ENCODE assay signal across 8 cellular contexts in the genomic region with DNA sequence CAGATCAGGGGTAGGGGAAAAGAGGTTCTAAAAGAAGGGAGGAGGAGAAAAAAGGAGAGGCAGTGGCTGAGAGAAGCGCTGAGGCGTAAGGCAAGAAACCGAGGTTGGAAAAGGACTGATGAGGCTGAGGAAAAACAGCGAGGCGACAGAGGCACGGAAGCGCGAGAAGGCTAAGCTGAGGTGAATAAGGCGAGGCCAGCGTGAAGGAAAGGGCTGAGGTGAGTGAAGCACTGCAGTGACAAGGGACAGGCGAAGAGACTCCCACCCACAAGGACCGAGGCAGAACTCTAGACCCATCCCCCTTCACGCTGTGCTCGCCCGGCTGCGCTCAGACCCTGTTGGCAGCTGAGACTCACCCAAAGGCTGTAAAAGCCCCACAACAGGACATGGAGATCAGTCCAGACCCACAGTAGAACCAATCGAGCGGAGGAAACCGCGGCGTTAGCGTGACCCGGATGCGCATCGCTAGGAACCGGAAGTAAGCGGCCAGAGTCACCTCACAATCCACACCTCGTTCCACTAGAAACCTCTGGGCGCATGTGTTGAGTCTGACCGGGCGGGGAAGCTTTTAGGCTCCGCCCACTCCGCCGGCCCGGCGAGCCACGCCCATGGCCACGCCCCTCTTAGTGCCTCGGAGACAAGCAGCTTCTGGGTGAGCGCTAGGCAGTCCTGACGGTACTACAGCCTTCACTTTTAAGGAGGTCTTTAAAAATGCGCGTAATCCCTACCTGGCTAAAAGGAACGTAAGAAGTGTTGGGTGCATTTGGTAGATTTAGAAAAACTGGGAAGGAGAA. TPM values are rescaled to one million over a fixed set of nuclear protein-coding genes. Genes with fewer than 3 reads are reported as not detected.
DNase-seq lines count a peak whose midpoint lies in the region; ATAC-seq and TF ChIP-seq lines count a peak whose summit lies in the region.

A gene with protein sequence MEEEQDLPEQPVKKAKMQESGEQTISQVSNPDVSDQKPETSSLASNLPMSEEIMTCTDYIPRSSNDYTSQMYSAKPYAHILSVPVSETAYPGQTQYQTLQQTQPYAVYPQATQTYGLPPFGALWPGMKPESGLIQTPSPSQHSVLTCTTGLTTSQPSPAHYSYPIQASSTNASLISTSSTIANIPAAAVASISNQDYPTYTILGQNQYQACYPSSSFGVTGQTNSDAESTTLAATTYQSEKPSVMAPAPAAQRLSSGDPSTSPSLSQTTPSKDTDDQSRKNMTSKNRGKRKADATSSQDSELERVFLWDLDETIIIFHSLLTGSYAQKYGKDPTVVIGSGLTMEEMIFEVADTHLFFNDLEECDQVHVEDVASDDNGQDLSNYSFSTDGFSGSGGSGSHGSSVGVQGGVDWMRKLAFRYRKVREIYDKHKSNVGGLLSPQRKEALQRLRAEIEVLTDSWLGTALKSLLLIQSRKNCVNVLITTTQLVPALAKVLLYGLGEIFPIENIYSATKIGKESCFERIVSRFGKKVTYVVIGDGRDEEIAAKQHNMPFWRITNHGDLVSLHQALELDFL (minus strand): TSS at position 443 of the 794 bp plus-strand sequence. CDS start 30,584 bp downstream, outside the sequence.

- peaks cover 4% of the 10 kb centered on the region for H3K4me1 ChIP-seq in fibroblast of lung (ENCODE audit: control insufficient read depth, extremely low read depth, insufficient read depth, low read length)
- peaks cover 11 to 12% of the 10 kb centered on the region in 2 donors for H3K4me1 ChIP-seq in naive thymus-derived CD4-positive, alpha-beta T cell (ENCODE audit: control insufficient read depth in 2 of 2, insufficient read depth in 2 of 2, low read length in 2 of 2)

- no peaks in the 10 kb centered on the region for H3K9me3 Mint-ChIP-seq in activated T-helper 17 cell treated with anti-CD3 and anti-CD28 coated beads, Interleukin-2, amount 50 U/mL, for 72 hours
- H3K9me3 Mint-ChIP-seq in naive thymus-derived CD4-positive, alpha-beta T cell = no peaks in the 10 kb centered on the region
- H3K9me3 Mint-ChIP-seq in stimulated activated naive B cell treated with anti-CD40 and anti-IgM and Interleukin-4, amounts not matched to agents 10 μg/mL and 1 μg/mL and 100 μg/mL, for 72 hours = no peaks in the 10 kb centered on the region

- peaks cover 45% of the 10 kb centered on the region for H3K79me2 ChIP-seq in fibroblast of lung (ENCODE audit: control insufficient read depth, insufficient read depth, low read length)

- peak within 1 kb of the TSS; percentile 99 for H3K4me3 Mint-ChIP-seq in activated T-helper 17 cell treated with anti-CD3 and anti-CD28 coated beads, Interleukin-2, amount 50 U/mL, for 72 hours
- H3K4me3 Mint-ChIP-seq in naive thymus-derived CD4-positive, alpha-beta T cell = peak within 1 kb of the TSS; percentile 93 to 98 (median 97)
- H3K4me3 Mint-ChIP-seq in stimulated activated naive B cell treated with anti-CD40 and anti-IgM and Interleukin-4, amounts not matched to agents 10 μg/mL and 1 μg/mL and 100 μg/mL, for 72 hours = peak within 1 kb of the TSS; percentile 87 to 99

- ATAC-seq in activated T-helper 17 cell treated with anti-CD3 and anti-CD28 coated beads, Interleukin-2, amount 50 U/mL, for 72 hours (replicated peaks) = peak; percentile 95
- ATAC-seq in naive thymus-derived CD4-positive, alpha-beta T cell = peak; percentile 99
- ATAC-seq in stimulated activated naive B cell treated with anti-CD40 and anti-IgM and Interleukin-4, amounts not matched to agents 10 μg/mL and 1 μg/mL and 100 μg/mL, for 72 hours (replicated peaks) = peak; percentile 93

- peak within 1 kb of the TSS; percentile 88 for H2AFZ ChIP-seq in fibroblast of lung (ENCODE audit: low read length)

- peak within 1 kb of the TSS; percentile 88 for H3K4me2 ChIP-seq in fibroblast of lung (ENCODE audit: extremely low read depth, insufficient read depth, low read length)

- POLR2A ChIA-PET in RWPE1 (lab: Yijun Ruan, JAX; ENCODE audit: low non-redundant PET) = interaction anchor here (0.6 to 1.0 kb wide), 5 partner anchors 10 to 105 kb away, joined by 3 to 5 read pairs (median 4); no protein-coding TSS in a partner anchor
- POLR2A ChIA-PET in naive thymus-derived CD4-positive, alpha-beta T cell (lab: Charles Lee) = interaction anchor here (0.6 to 2.1 kb wide), 17 partner anchors 9 to 648 kb away, joined by 3 to 8 read pairs (median 3); a partner anchor contains a TSS

- no peaks in the 10 kb centered on the region for H3K36me3 Mint-ChIP-seq in activated T-helper 17 cell treated with anti-CD3 and anti-CD28 coated beads, Interleukin-2, amount 50 U/mL, for 72 hours (ENCODE audit: low read depth)
- peaks cover 0 to 1% (median 0%) of the 10 kb centered on the region in 5 donors for H3K36me3 Mint-ChIP-seq in naive thymus-derived CD4-positive, alpha-beta T cell
- H3K36me3 Mint-ChIP-seq in stimulated activated naive B cell treated with anti-CD40 and anti-IgM and Interleukin-4, amounts not matched to agents 10 μg/mL and 1 μg/mL and 100 μg/mL, for 72 hours = no peaks in the 10 kb centered on the region

- TF ChIP-seq CTCF in LNCaP clone FGC (IDR thresholded peaks at IDR 0.05; ENCODE audit: control insufficient read depth, extremely low read depth, insufficient read depth) (no peak), RWPE1 (conservative IDR thresholded peaks at IDR 0.05; ENCODE audit: low read depth) (no peak), fibroblast of lung (conservative IDR thresholded peaks at IDR 0.05 in 1 of 2, IDR thresholded peaks at IDR 0.05 in 1 of 2; ENCODE audit: low read depth in 1 of 2, low read length in 2 of 2) (no peak)

- H3K27me3 Mint-ChIP-seq in activated T-helper 17 cell treated with anti-CD3 and anti-CD28 coated beads, Interleukin-2, amount 50 U/mL, for 72 hours = no peaks in the 10 kb centered on the region
- H3K27me3 Mint-ChIP-seq in naive thymus-derived CD4-positive, alpha-beta T cell = peaks cover 0 to 8% (median 0%) of the 10 kb centered on the region in 5 donors
- no peaks in the 10 kb centered on the region for H3K27me3 Mint-ChIP-seq in stimulated activated naive B cell treated with anti-CD40 and anti-IgM and Interleukin-4, amounts not matched to agents 10 μg/mL and 1 μg/mL and 100 μg/mL, for 72 hours

- no peaks in the 10 kb centered on the region for H4K20me1 ChIP-seq in fibroblast of lung (ENCODE audit: control insufficient read depth, extremely low read depth, insufficient read depth, low read length)

- no peaks in the 10 kb centered on the region for H3K9me3 ChIP-seq in fibroblast of lung (ENCODE audit: control insufficient read depth, insufficient read depth, low read depth, low read length)
- H3K9me3 ChIP-seq in naive thymus-derived CD4-positive, alpha-beta T cell (ENCODE audit: control insufficient read depth in 2 of 3, low read length in 3 of 3) = no peaks in the 10 kb centered on the region

- peaks cover 23% of the 10 kb centered on the region for H3K4me1 Mint-ChIP-seq in activated T-helper 17 cell treated with anti-CD3 and anti-CD28 coated beads, Interleukin-2, amount 50 U/mL, for 72 hours
- H3K4me1 Mint-ChIP-seq in naive thymus-derived CD4-positive, alpha-beta T cell = peaks cover 30 to 56% (median 42%) of the 10 kb centered on the region in 7 donors
- H3K4me1 Mint-ChIP-seq in stimulated activated naive B cell treated with anti-CD40 and anti-IgM and Interleukin-4, amounts not matched to agents 10 μg/mL and 1 μg/mL and 100 μg/mL, for 72 hours = peaks cover 23 to 28% of the 10 kb centered on the region in 2 donors

- peak within 1 kb of the TSS; percentile 89 for H3K4me3 ChIP-seq in LNCaP clone FGC (ENCODE audit: low read depth, low read length)
- H3K4me3 ChIP-seq in fibroblast of lung (replicated peaks in 1 of 4; ENCODE audit: control extremely low read depth in 1 of 4, insufficient read depth in 1 of 4, low read depth in 3 of 4, low read length in 4 of 4) = peak within 1 kb of the TSS; percentile 50 to 100 (median 86)
- peak within 1 kb of the TSS; percentile 92 for H3K4me3 ChIP-seq in naive thymus-derived CD4-positive, alpha-beta T cell (ENCODE audit: low read length)

- intact Hi-C loops in naive thymus-derived CD4-positive, alpha-beta T cell (cut with micrococcal nuclease) = loop anchor here (1.0 to 5.0 kb wide), 17 partner anchors 112 to 1094 kb away; a partner anchor contains a TSS

- peak within 1 kb of the TSS; percentile 94 for H3K27ac ChIP-seq in RWPE1
- peak within 1 kb of the TSS; percentile 81 for H3K27ac ChIP-seq in fibroblast of lung (ENCODE audit: insufficient read depth, low read length)
- H3K27ac ChIP-seq in naive thymus-derived CD4-positive, alpha-beta T cell (ENCODE audit: low read depth, low read length) = peak within 1 kb of the TSS; percentile 82

- peak within 1 kb of the TSS; percentile 70 for H3K9ac ChIP-seq in fibroblast of lung (ENCODE audit: insufficient read depth, low read length)

- H3K36me3 ChIP-seq in fibroblast of lung (ENCODE audit: control insufficient read depth, insufficient read depth, low read length) = no peaks in the 10 kb centered on the region
- peaks cover 0 to 4% (median 0%) of the 10 kb centered on the region in 3 experiments for H3K36me3 ChIP-seq in naive thymus-derived CD4-positive, alpha-beta T cell (ENCODE audit: control insufficient read depth in 2 of 3, insufficient read depth in 3 of 3, low read length in 3 of 3)

- CTCF ChIA-PET in RWPE1 (lab: Yijun Ruan, JAX) = interaction anchor here (0.5 to 1.5 kb wide), 3 partner anchors 48 to 121 kb away, joined by 3 to 6 read pairs (median 4); no protein-coding TSS in a partner anchor
- CTCF ChIA-PET in naive thymus-derived CD4-positive, alpha-beta T cell (lab: Charles Lee) = interaction anchor here (0.5 to 1.2 kb wide), 3 partner anchors 118 to 653 kb away, joined by 3 to 6 read pairs (median 4); no protein-coding TSS in a partner anchor

- H3K27me3 ChIP-seq in fibroblast of lung (ENCODE audit: control insufficient read depth, insufficient read depth, low read length) = no peaks in the 10 kb centered on the region
- H3K27me3 ChIP-seq in naive thymus-derived CD4-positive, alpha-beta T cell (ENCODE audit: control insufficient read depth in 2 of 2, insufficient read depth in 2 of 2, low read length in 2 of 2) = no peaks in the 10 kb centered on the region

- H3K27ac Mint-ChIP-seq in activated T-helper 17 cell treated with anti-CD3 and anti-CD28 coated beads, Interleukin-2, amount 50 U/mL, for 72 hours = peak within 1 kb of the TSS; percentile 96
- peak within 1 kb of the TSS; percentile 89 to 98 (median 94) for H3K27ac Mint-ChIP-seq in naive thymus-derived CD4-positive, alpha-beta T cell
- H3K27ac Mint-ChIP-seq in stimulated activated naive B cell treated with anti-CD40 and anti-IgM and Interleukin-4, amounts not matched to agents 10 μg/mL and 1 μg/mL and 100 μg/mL, for 72 hours = peak within 1 kb of the TSS; percentile 99

- DNase-seq in Daoy (ENCODE audit: low read depth) (peak; percentile 99), GOT3 (lab: John Stamatoyannopoulos, UW) (peak; percentile 96), LNCaP clone FGC (ENCODE audit: low read depth) (peak; percentile 95), RWPE1 (ENCODE audit: low spot score) (peak; percentile 99), fibroblast of lung (ENCODE audit: low read depth in 2 of 2) (peak; percentile 97 to 98)
- peak; percentile 96 to 99 (median 99) for DNase-seq in naive thymus-derived CD4-positive, alpha-beta T cell
- peak; percentile 100 for DNase-seq in stimulated activated naive B cell treated with anti-CD40 and anti-IgM and Interleukin-4, amounts not matched to agents 10 μg/mL and 1 μg/mL and 100 μg/mL, for 72 hours

RNA-seq across cellular contexts. Expression of the gene that starts here (rescaled TPM):
- 17.6 and 20.5 TPM in 2 replicates for total RNA-seq in Daoy (2014; rRNA removed; shearing (Covaris generic))
- 10 to 100 TPM; 33.7 to 40.8 TPM for total RNA-seq in activated T-helper 17 cell treated with anti-CD3 and anti-CD28 coated beads, Interleukin-2, amount 50 U/mL, for 72 hours
- total RNA-seq in fibroblast of lung = 11.2 and 11.3 TPM in 2 replicates
- 15.4 and 17.5 TPM in 2 replicates for polyA plus RNA-seq in fibroblast of lung
- polyA plus RNA-seq in fibroblast of lung (2012) = 8.5 and 8.7 TPM in 2 replicates
- polyA minus RNA-seq in fibroblast of lung (ENCODE audit: low replicate concordance) = 14.6 and 18.5 TPM in 2 replicates
- 10 to 100 TPM; 14.5 to 31.7 (median 19.2) TPM for total RNA-seq in naive thymus-derived CD4-positive, alpha-beta T cell
- polyA plus RNA-seq in naive thymus-derived CD4-positive, alpha-beta T cell = 1 to 10 TPM; 4.9 to 6.3 TPM

Comparison
In these comparisons a context has a peak if more than half of its experiments do, and no peak if none do; other contexts are left out.
1. Peak in every context shown above with its lines: DNase-seq, ATAC-seq, H3K4me3 ChIP-seq and H3K27ac ChIP-seq.